ENCODE assay signal across 1 cellular context in the genomic region with DNA sequence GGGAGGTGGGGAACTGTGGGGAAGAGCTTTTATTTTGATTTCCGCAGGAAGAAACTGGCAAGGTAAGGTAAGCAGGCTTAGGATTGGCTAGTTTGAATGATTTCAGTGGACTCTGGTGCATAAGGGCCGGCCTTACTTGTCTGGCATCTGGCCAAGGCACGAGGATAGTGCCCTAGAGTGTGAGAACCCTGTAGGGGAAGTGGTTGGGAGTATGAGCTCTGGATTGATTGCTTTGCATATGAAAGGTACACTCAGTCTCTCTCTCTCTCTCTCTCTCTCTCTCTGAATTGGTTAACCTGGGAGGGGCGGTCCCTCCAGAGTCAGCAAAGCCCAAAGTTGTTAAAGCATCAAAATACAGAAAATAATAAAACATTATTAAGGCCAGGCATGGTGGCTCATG.
A peak's percentile ranks its signal among the peaks of the same experiment; 100 is the strongest.
TF ChIP-seq lines count a peak whose summit lies in the region.

No MANE protein-coding gene starts in this region.

TF ChIP-seq in K562, 482 proteins besides CTCF, POLR2A, EP300 and RAD21:
- TF ChIP-seq KLF16 (IDR thresholded peaks at IDR 0.05) (no peak), NFIC (IDR thresholded peaks at IDR 0.05) (peak; percentile 26; the same call in 1 of the 2 replicates)
TF ChIP-seq in K562: peak in this region for 1.
